In the genomic region with DNA sequence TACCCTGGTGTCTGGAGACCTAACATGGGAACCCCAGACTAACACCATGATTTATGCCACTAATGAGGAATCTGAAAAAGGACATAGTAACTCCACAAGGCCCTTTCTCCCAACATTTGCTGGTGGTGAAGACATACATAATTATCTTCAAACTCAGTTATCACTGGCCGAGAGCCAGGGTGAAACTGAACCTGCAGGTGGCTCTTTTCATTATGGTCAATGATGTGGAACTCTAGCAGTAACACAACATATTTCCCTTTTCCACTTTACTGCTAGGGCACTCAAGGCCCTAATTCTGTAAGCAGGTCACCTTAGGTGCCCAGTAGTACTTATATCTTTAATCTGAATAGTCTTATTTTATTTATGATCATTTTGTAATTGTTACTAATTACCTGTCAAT, we compare ENCODE assay signal across 19 cellular contexts.
DNase-seq lines count a peak whose midpoint lies in the region; ATAC-seq and TF ChIP-seq lines count a peak whose summit lies in the region.
"Had no signal": no experiment of that assay in that cellular context is flagged by ENCODE, and none has a peak within 500 bp of the region (broad histone marks: within the 10 kb centered on the region; RNA-seq: fewer than 3 reads in every experiment).

No MANE protein-coding gene starts in this region.

- in situ Hi-C loops in ACHN (cut with HindIII; ENCODE audit: low pct_ligation_motif_present, low pct_unique_long_range_greater_than_20kb, low sequenced_read_pairs) = no loop called here

- H3K27ac Mint-ChIP-seq in endothelial cell (ENCODE audit: unreplicated experiment) (no peak overlapping the region), natural killer cell (no peak overlapping the region)
- H3K27ac Mint-ChIP-seq in activated naive CD4-positive, alpha-beta T cell treated with anti-CD3 and anti-CD28 coated beads, Interleukin-2, amount 10 ng/mL, durations not matched to agents 7 days and 5 days = no peak overlapping the region
- H3K27ac Mint-ChIP-seq: activated CD8-positive, alpha-beta T cell treated with anti-CD3 and anti-CD28 coated beads, Interleukin-2, amount 10 ng/mL, durations not matched to agents 7 days and 5 days had no signal

- ATAC-seq in HG02870 (IDR thresholded peaks at IDR 0.05; ENCODE audit: unreplicated experiment) (peak; percentile 56), natural killer cell (no peak)
- ATAC-seq: A549; activated CD8-positive, alpha-beta T cell treated with anti-CD3 and anti-CD28 coated beads, Interleukin-2, amount 10 ng/mL, durations not matched to agents 7 days and 5 days; lower lobe of right lung; pancreas; Right ventricle myocardium inferior had no signal

- CTCF ChIA-PET in activated naive CD4-positive, alpha-beta T cell treated with anti-CD3 and anti-CD28 coated beads, Interleukin-2, amount 10 ng/mL, durations not matched to agents 7 days and 5 days (lab: Charles Lee) = no interaction called here

- H3K4me3 Mint-ChIP-seq in endothelial cell (ENCODE audit: unreplicated experiment) = no peak overlapping the region
- H3K4me3 Mint-ChIP-seq in natural killer cell = no peak overlapping the region
- H3K4me3 Mint-ChIP-seq in activated naive CD4-positive, alpha-beta T cell treated with anti-CD3 and anti-CD28 coated beads, Interleukin-2, amount 10 ng/mL, durations not matched to agents 7 days and 5 days = no peak overlapping the region
- H3K4me3 Mint-ChIP-seq: activated CD8-positive, alpha-beta T cell treated with anti-CD3 and anti-CD28 coated beads, Interleukin-2, amount 10 ng/mL, durations not matched to agents 7 days and 5 days; activated naive CD8-positive, alpha-beta T cell; central memory CD8-positive, alpha-beta T cell had no signal

- intact Hi-C loops in natural killer cell (cut with micrococcal nuclease) = no loop called here

- DNase-seq in NCI-H2196 (lab: John Stamatoyannopoulos, UW; ENCODE audit: unreplicated experiment) (peak; percentile 68), NCI-H2196 treated with DMSO at 0.1 percent for 48 hours (lab: John Stamatoyannopoulos, UW; ENCODE audit: unreplicated experiment) (no peak), NCI-H2107 (lab: John Stamatoyannopoulos, UW) (peak; percentile 18), endothelial cell (ENCODE audit: low spot score) (no peak), natural killer cell (no peak), ACHN (no peak)
- no peak for DNase-seq in activated naive CD4-positive, alpha-beta T cell treated with anti-CD3 and anti-CD28 coated beads, Interleukin-2, amount 10 ng/mL, durations not matched to agents 7 days and 5 days
- DNase-seq: activated CD8-positive, alpha-beta T cell treated with anti-CD3 and anti-CD28 coated beads, Interleukin-2, amount 10 ng/mL, durations not matched to agents 7 days and 5 days; DMS 273 treated with DMSO at 0.1 percent for 48 hours; lower lobe of right lung; NCI-H2227 treated with DMSO at 0.1 percent for 48 hours; pancreas; stimulated activated CD4-positive, alpha-beta T cell treated with anti-CD3 and anti-CD28 coated beads, Interleukin-12 subunit alpha, Interleukin-12 subunit beta, amount 100 ng/mL, for 4 hours; trophoblast cell had no signal

- TF ChIP-seq CTCF in endothelial cell (IDR thresholded peaks at IDR 0.05; ENCODE audit: unreplicated experiment) = no peak
- TF ChIP-seq CTCF in natural killer cell (IDR thresholded peaks at IDR 0.05) = no peak

- H3K4me1 Mint-ChIP-seq in endothelial cell (ENCODE audit: unreplicated experiment) = peaks cover 2% of the 10 kb centered on the region
- peaks cover 13 to 24% of the 10 kb centered on the region in 2 donors for H3K4me1 Mint-ChIP-seq in natural killer cell
- H3K4me1 Mint-ChIP-seq in activated naive CD4-positive, alpha-beta T cell treated with anti-CD3 and anti-CD28 coated beads, Interleukin-2, amount 10 ng/mL, durations not matched to agents 7 days and 5 days = peaks cover 53% of the 10 kb centered on the region

- no peaks in the 10 kb centered on the region for H3K9me3 Mint-ChIP-seq in endothelial cell (ENCODE audit: unreplicated experiment)
- no peaks in the 10 kb centered on the region for H3K9me3 Mint-ChIP-seq in natural killer cell
- peaks cover 1% of the 10 kb centered on the region for H3K9me3 Mint-ChIP-seq in activated naive CD4-positive, alpha-beta T cell treated with anti-CD3 and anti-CD28 coated beads, Interleukin-2, amount 10 ng/mL, durations not matched to agents 7 days and 5 days
- H3K9me3 Mint-ChIP-seq: central memory CD8-positive, alpha-beta T cell had no signal

- H3K36me3 Mint-ChIP-seq in endothelial cell (ENCODE audit: low read depth, unreplicated experiment) (no peaks in the 10 kb centered on the region), natural killer cell (no peaks in the 10 kb centered on the region)
- H3K36me3 Mint-ChIP-seq in activated naive CD4-positive, alpha-beta T cell treated with anti-CD3 and anti-CD28 coated beads, Interleukin-2, amount 10 ng/mL, durations not matched to agents 7 days and 5 days = peaks cover 14% of the 10 kb centered on the region
- H3K36me3 Mint-ChIP-seq: activated naive CD8-positive, alpha-beta T cell had no signal

- H3K27me3 Mint-ChIP-seq in endothelial cell (ENCODE audit: unreplicated experiment) = no peaks in the 10 kb centered on the region
- H3K27me3 Mint-ChIP-seq in natural killer cell (ENCODE audit: low read depth in 2 of 2) = no peaks in the 10 kb centered on the region
- H3K27me3 Mint-ChIP-seq in activated naive CD4-positive, alpha-beta T cell treated with anti-CD3 and anti-CD28 coated beads, Interleukin-2, amount 10 ng/mL, durations not matched to agents 7 days and 5 days = no peaks in the 10 kb centered on the region
- H3K27me3 Mint-ChIP-seq: activated naive CD8-positive, alpha-beta T cell; central memory CD8-positive, alpha-beta T cell had no signal

Comparison
In these comparisons a context has a peak if more than half of its experiments do, and no peak if none do; other contexts are left out.
1. DNase-seq: peak in NCI-H2196 (single experiment) and NCI-H2107 (single experiment); none in NCI-H2196 treated with DMSO at 0.1 percent for 48 hours (single experiment), endothelial cell (single experiment), natural killer cell (single experiment), activated naive CD4-positive, alpha-beta T cell treated with anti-CD3 and anti-CD28 coated beads, Interleukin-2, amount 10 ng/mL, durations not matched to agents 7 days and 5 days (single experiment) and ACHN (single experiment).